ENCODE assay signal across 8 cellular contexts in the genomic region with DNA sequence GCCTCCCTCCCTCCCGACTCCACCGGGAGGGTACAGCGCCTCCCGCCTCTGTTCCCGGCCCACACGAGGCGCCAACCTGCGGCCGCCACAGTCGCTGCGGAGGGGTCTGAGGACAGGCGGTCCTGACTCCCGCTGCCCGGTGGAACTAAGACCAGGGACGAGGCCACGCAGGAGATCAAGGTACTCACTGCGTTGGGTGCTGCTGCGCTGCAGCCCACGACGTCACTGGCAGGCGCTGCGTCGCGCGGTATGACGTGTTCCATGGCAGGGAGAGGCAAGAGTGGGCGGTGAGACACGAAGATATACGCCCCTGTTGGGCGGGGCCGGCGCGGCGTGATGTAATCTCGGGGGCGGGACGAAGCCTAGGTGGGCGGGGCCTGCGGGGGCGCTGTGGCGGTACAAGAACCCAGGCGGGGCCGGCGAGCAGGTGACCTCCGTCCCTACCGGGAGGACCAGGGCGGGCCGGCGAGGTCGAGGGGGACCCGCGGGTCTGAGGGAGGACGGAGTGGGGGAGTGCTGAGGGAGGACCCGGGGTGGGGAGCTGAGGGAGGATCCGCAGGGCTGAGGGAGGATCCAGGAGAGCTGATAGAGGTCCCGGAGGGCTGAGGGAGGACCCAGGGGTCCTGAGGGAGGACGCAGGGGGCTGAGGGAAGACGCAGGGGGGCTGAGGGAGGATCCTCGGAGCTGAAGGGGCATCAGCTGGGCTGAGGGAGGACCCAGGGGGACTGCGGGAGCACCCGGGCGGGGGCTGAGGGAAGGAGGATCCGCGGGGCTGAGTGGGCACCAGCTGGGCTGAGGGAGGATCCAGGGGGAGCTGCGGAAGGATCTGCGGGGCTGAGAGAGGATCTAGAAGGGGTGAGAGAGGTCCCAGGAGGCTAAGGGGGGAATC. TPM values are rescaled to one million over a fixed set of nuclear protein-coding genes. Genes with fewer than 3 reads are reported as not detected.
DNase-seq lines count a peak whose midpoint lies in the region; ATAC-seq and TF ChIP-seq lines count a peak whose summit lies in the region.

Gene MRPL55, minus strand, starts transcription at position 227 of the 889 bp plus-strand sequence. CDS start 1,039 bp downstream, outside the sequence.

- peaks cover 6% of the 10 kb centered on the region for H3K36me3 Mint-ChIP-seq in activated T-cell treated with anti-CD3 and anti-CD28 coated beads, Interleukin-2, amount 50 U/mL, for 4 hours (ENCODE audit: insufficient read depth)

- H3K9me3 ChIP-seq in Panc1 (ENCODE audit: control insufficient read depth, insufficient read depth, low read depth, low read length) = no peaks in the 10 kb centered on the region
- no peaks in the 10 kb centered on the region for H3K9me3 ChIP-seq in muscle layer of duodenum (ENCODE audit: control insufficient read depth in 1 of 2, low read length in 2 of 2)

- DNase-seq in DMS53 treated with DMSO at 0.1 percent for 48 hours (lab: John Stamatoyannopoulos, UW; ENCODE audit: unreplicated experiment) (peak; percentile 86), Panc1 (ENCODE audit: low read depth, low spot score) (peak; percentile 76)
- DNase-seq in activated T-cell treated with anti-CD3 and anti-CD28 coated beads, Interleukin-2, amount 50 U/mL, for 4 hours = peak; percentile 99
- peak; percentile 95 to 97 for DNase-seq in stimulated activated CD8-positive, alpha-beta memory T cell treated with anti-CD3 and anti-CD28 coated beads, Interleukin-7, amount 100 ng/mL, for 4 hours (ENCODE audit: low read depth in 2 of 2)

- peak within 1 kb of the TSS; percentile 77 for H2AFZ ChIP-seq in KMS-11 (ENCODE audit: low read depth)

- no peak for TF ChIP-seq CTCF in KMS-11 (conservative IDR thresholded peaks at IDR 0.05; ENCODE audit: low read depth, low read length)
- no peak; the same call in 1 of the 2 replicates for TF ChIP-seq CTCF in Panc1 (IDR thresholded peaks at IDR 0.05)

- H3K27me3 ChIP-seq in KMS-11 (ENCODE audit: insufficient read depth, low read depth) (no peaks in the 10 kb centered on the region), Panc1 (ENCODE audit: control insufficient read depth, insufficient read depth, low read length) (no peaks in the 10 kb centered on the region), muscle layer of duodenum (ENCODE audit: low read depth, low read length) (no peaks in the 10 kb centered on the region)

- H3K27me3 Mint-ChIP-seq in activated T-cell treated with anti-CD3 and anti-CD28 coated beads, Interleukin-2, amount 50 U/mL, for 4 hours (ENCODE audit: low read depth) = no peaks in the 10 kb centered on the region

- intact Hi-C loops in Panc1 (cut with micrococcal nuclease; ENCODE audit: unreplicated experiment) = no loop called here

- CTCF ChIA-PET in Panc1 (lab: Charles Lee) = interaction anchor here (0.6 kb wide), 1 partner anchor 21 kb away, joined by 3 read pairs; no protein-coding TSS in a partner anchor

- H3K36me3 ChIP-seq in KMS-11 (ENCODE audit: insufficient read depth) = no peaks in the 10 kb centered on the region; the same call in 1 of the 2 replicates
- H3K36me3 ChIP-seq in Panc1 (ENCODE audit: control insufficient read depth, insufficient read depth, low read length) = peaks cover 2% of the 10 kb centered on the region; the same call in 1 of the 2 replicates
- peaks cover 3 to 26% of the 10 kb centered on the region in 2 donors for H3K36me3 ChIP-seq in muscle layer of duodenum (ENCODE audit: control insufficient read depth in 1 of 2, insufficient read depth in 2 of 2, low read length in 2 of 2)

- H3K79me2 ChIP-seq in KMS-11 (ENCODE audit: insufficient read depth, low read depth) = peaks cover 15% of the 10 kb centered on the region; the same call in 1 of the 2 replicates

- H3K4me3 ChIP-seq in KMS-11 (IDR thresholded peaks at IDR 0.05; ENCODE audit: insufficient read depth, low read depth, low read length) = peak within 1 kb of the TSS; percentile 94
- H3K4me3 ChIP-seq in Panc1 (ENCODE audit: low read depth in 2 of 2, low read length in 2 of 2) = peak within 1 kb of the TSS; percentile 94 to 100
- peak within 1 kb of the TSS; percentile 93 to 96 for H3K4me3 ChIP-seq in muscle layer of duodenum (ENCODE audit: low read depth in 1 of 2, low read length in 2 of 2)

- H3K9me3 Mint-ChIP-seq in activated T-cell treated with anti-CD3 and anti-CD28 coated beads, Interleukin-2, amount 50 U/mL, for 4 hours = no peaks in the 10 kb centered on the region

- BruUV-seq in Panc1 (replicated peaks; lab: Mats Ljungman, UMichigan) = no TSS peak

- peak within 1 kb of the TSS; percentile 89 for H3K4me2 ChIP-seq in KMS-11

- H3K4me3 Mint-ChIP-seq in activated T-cell treated with anti-CD3 and anti-CD28 coated beads, Interleukin-2, amount 50 U/mL, for 4 hours = peak within 1 kb of the TSS; percentile 92

- H3K4me1 Mint-ChIP-seq in activated T-cell treated with anti-CD3 and anti-CD28 coated beads, Interleukin-2, amount 50 U/mL, for 4 hours (ENCODE audit: low read depth) = peaks cover 21% of the 10 kb centered on the region

- ATAC-seq in GM21737 (IDR thresholded peaks at IDR 0.05; ENCODE audit: unreplicated experiment) (peak; percentile 80), Panc1 (peak; percentile 96), esophagus mucosa (peak; percentile 98)
- peak; percentile 92 to 95 for ATAC-seq in activated T-cell treated with anti-CD3 and anti-CD28 coated beads, Interleukin-2, amount 50 U/mL, for 4 hours

- in situ Hi-C loops in Panc1 (cut with HindIII; ENCODE audit: low pct_unique_long_range_greater_than_20kb, low sequenced_read_pairs) = no loop called here

- POLR2A ChIA-PET in Panc1 (lab: Charles Lee) = no interaction called here

- H3K9ac ChIP-seq in KMS-11 = peak within 1 kb of the TSS; percentile 86

- H3K4me1 ChIP-seq in KMS-11 (ENCODE audit: low read depth, poor library complexity, severe bottlenecking) (peaks cover 39% of the 10 kb centered on the region), Panc1 (ENCODE audit: control insufficient read depth, insufficient read depth, low read length) (peaks cover 11% of the 10 kb centered on the region), muscle layer of duodenum (ENCODE audit: control insufficient read depth in 1 of 2, insufficient read depth in 2 of 2, low read length in 2 of 2) (peaks cover 0 to 22% of the 10 kb centered on the region in 2 donors)

- H3K27ac ChIP-seq in KMS-11 (peak within 1 kb of the TSS; percentile 37), Panc1 (ENCODE audit: low read length) (peak within 1 kb of the TSS; percentile 86), muscle layer of duodenum (ENCODE audit: low read length) (peak within 1 kb of the TSS; percentile 94)

- H4K20me1 ChIP-seq in KMS-11 (ENCODE audit: insufficient read depth) = no peaks in the 10 kb centered on the region

RNA-seq across cellular contexts. Expression of gene MRPL55, which starts in this region (rescaled TPM):
- total RNA-seq in Panc1 (2021; ENCODE audit: unreplicated experiment) = 53.0 TPM
- polyA plus RNA-seq in Panc1 (2012; ENCODE audit: insufficient read length) = 128 TPM
- 10 to 100 TPM; 82.3 to 93.0 (median 89.5) TPM for total RNA-seq in activated T-cell treated with anti-CD3 and anti-CD28 coated beads, Interleukin-2, amount 50 U/mL, for 4 hours
- total RNA-seq in esophagus mucosa = 29.0 TPM

Comparison
In these comparisons a context has a peak if more than half of its experiments do, and no peak if none do; other contexts are left out.
1. Peak in every context shown above with its lines: DNase-seq, ATAC-seq, H3K4me3 ChIP-seq and H3K27ac ChIP-seq.
2. H3K27ac ChIP-seq: peak in every context shown above with its lines; median percentile 94 in muscle layer of duodenum; 86 in Panc1; 37 in KMS-11.